ENCODE assay signal across 33 cellular contexts in the genomic region with DNA sequence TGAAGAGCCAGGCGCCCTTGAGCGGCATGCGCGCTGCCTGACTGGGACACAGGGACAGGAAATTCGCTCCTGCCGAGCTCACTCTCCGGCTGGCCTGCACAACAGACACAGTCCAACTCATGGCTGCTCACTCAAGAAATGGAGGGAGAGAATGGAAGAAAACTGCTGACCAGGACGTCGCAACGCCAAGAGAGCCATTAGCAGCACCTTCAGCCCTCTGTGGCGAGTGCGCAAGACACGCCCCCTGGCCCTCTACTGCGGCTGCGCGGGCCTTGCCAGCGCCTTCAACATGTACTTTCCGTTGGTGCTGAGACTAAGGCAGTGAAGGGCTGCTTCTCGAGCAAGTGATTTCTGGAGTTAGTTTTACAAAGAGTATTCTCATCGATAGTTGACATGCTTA.
"Had no signal": no experiment of that assay in that cellular context is flagged by ENCODE, and none has a peak within 500 bp of the region (broad histone marks: within the 10 kb centered on the region; RNA-seq: fewer than 3 reads in every experiment).

No MANE protein-coding gene starts in this region.

- ATAC-seq: activated CD8-positive, alpha-beta memory T cell treated with anti-CD3 and anti-CD28 coated beads, Interleukin-2, amount 10 ng/mL, durations not matched to agents 7 days and 5 days; activated CD8-positive, alpha-beta T cell treated with anti-CD3 and anti-CD28 coated beads, Interleukin-2, amount 10 ng/mL, durations not matched to agents 7 days and 5 days; activated naive CD4-positive, alpha-beta T cell treated with anti-CD3 and anti-CD28 coated beads, Interleukin-2, amount 50 U/mL, for 72 hours; body of pancreas had no signal

- DNase-seq: activated B cell treated with CpG ODN at 0.5 μM for 24 hours; activated CD4-positive, alpha-beta memory T cell treated with anti-CD3 and anti-CD28 coated beads, Interleukin-2, amount 10 ng/mL, durations not matched to agents 7 days and 5 days; activated CD4-positive, alpha-beta T cell treated with anti-CD3 and anti-CD28 coated beads for 4 hours; activated CD4-positive, alpha-beta T cell treated with anti-CD3 and anti-CD28 coated beads, Interleukin-2, amount 10 ng/mL, durations not matched to agents 24 days and 14 days; activated CD4-positive, alpha-beta T cell treated with anti-CD3 and anti-CD28 coated beads, Interleukin-2, amount 50 U/mL, for 48 hours; activated CD4-positive, CD25-positive, alpha-beta regulatory T cell treated with anti-CD3 and anti-CD28 coated beads, Interleukin-2, amount 50 U/mL, for 72 hours; activated CD8-positive, alpha-beta memory T cell treated with anti-CD3 and anti-CD28 coated beads for 24 hours; activated CD8-positive, alpha-beta memory T cell treated with anti-CD3 and anti-CD28 coated beads, Interleukin-2, amount 10 ng/mL, durations not matched to agents 7 days and 5 days; activated CD8-positive, alpha-beta memory T cell treated with anti-CD3 and anti-CD28 coated beads, Interleukin-2, amount 50 U/mL, for 48 hours; activated CD8-positive, alpha-beta T cell treated with anti-CD3 and anti-CD28 coated beads, Interleukin-2, amount 10 ng/mL, durations not matched to agents 7 days and 5 days; activated effector memory CD4-positive, alpha-beta T cell treated with Interleukin-2 at 50 U/mL for 16 hours; activated gamma-delta T cell; activated naive CD4-positive, alpha-beta T cell; activated naive CD4-positive, alpha-beta T cell treated with anti-CD3 and anti-CD28 coated beads for 36 hours; activated naive CD4-positive, alpha-beta T cell treated with anti-CD3 and anti-CD28 coated beads, Interleukin-2, amount 50 U/mL, for 16 hours; activated naive CD8-positive, alpha-beta T cell treated with anti-CD3 and anti-CD28 coated beads for 36 hours; activated T-cell treated with anti-CD3 and anti-CD28 coated beads, Interleukin-2, amount 50 U/mL, for 24 hours; activated T-cell treated with anti-CD3 and anti-CD28 coated beads, Interleukin-2, amount 50 U/mL, for 48 hours; adrenal gland; amniotic stem cell; body of pancreas; brain microvascular endothelial cell; central memory CD4-positive, alpha-beta T cell; SW 1271; T-helper 1 cell; T-helper 2 cell; T-helper 9 cell had no signal

- H3K36me3 ChIP-seq: adrenal gland, brain microvascular endothelial cell, breast epithelium had no signal

- H3K9me3 ChIP-seq: adrenal gland, body of pancreas, breast epithelium had no signal

- H3K4me1 ChIP-seq: breast epithelium had no signal

- H3K27ac ChIP-seq: adrenal gland, body of pancreas, brain microvascular endothelial cell, breast epithelium, VCaP had no signal

- H3K27ac Mint-ChIP-seq: activated B cell treated with CpG ODN at 0.5 μM for 24 hours; activated CD4-positive, alpha-beta memory T cell treated with anti-CD3 and anti-CD28 coated beads, Interleukin-2, amount 10 ng/mL, durations not matched to agents 7 days and 5 days; activated CD4-positive, alpha-beta T cell treated with anti-CD3 and anti-CD28 coated beads, Interleukin-2, amount 10 ng/mL, durations not matched to agents 24 days and 14 days; activated CD8-positive, alpha-beta memory T cell treated with anti-CD3 and anti-CD28 coated beads, Interleukin-2, amount 10 ng/mL, durations not matched to agents 7 days and 5 days; activated CD8-positive, alpha-beta T cell treated with anti-CD3 and anti-CD28 coated beads, Interleukin-2, amount 10 ng/mL, durations not matched to agents 7 days and 5 days; activated naive CD4-positive, alpha-beta T cell treated with anti-CD3 and anti-CD28 coated beads for 36 hours; activated naive CD4-positive, alpha-beta T cell treated with anti-CD3 and anti-CD28 coated beads, Interleukin-2, amount 50 U/mL, for 72 hours; activated naive CD8-positive, alpha-beta T cell treated with anti-CD3 and anti-CD28 coated beads for 36 hours; activated T-cell treated with anti-CD3 and anti-CD28 coated beads, Interleukin-2, amount 50 U/mL, for 24 hours; activated T-helper 2 cell treated with anti-CD3 and anti-CD28 coated beads, Interferon-gamma antibody, Interleukin-2, Interleukin-4, amounts not matched to agents 10 μg/mL and 5 μg/mL and 100 μg/mL, durations not matched to agents 14 hours and 24 hours and 36 hours; T-helper 1 cell treated with Interleukin-12 subunit alpha and Interleukin-12 subunit beta and Interleukin-4 antibody, amounts not matched to agents 30 μg/mL and 1 μg/mL, for 36 hours; T-helper 2 cell treated with Interferon-gamma antibody and Interleukin-4, amounts not matched to agents 5 μg/mL and 100 μg/mL, for 36 hours had no signal

- H3K27me3 ChIP-seq: adrenal gland, body of pancreas, brain microvascular endothelial cell, breast epithelium had no signal

- H3K4me3 ChIP-seq: adrenal gland, body of pancreas, breast epithelium had no signal

- H3K4me3 Mint-ChIP-seq: activated B cell treated with CpG ODN at 0.5 μM for 24 hours; activated CD4-positive, alpha-beta memory T cell treated with anti-CD3 and anti-CD28 coated beads, Interleukin-2, amount 10 ng/mL, durations not matched to agents 7 days and 5 days; activated CD4-positive, alpha-beta T cell treated with anti-CD3 and anti-CD28 coated beads, Interleukin-2, amount 10 ng/mL, durations not matched to agents 24 days and 14 days; activated CD8-positive, alpha-beta memory T cell treated with anti-CD3 and anti-CD28 coated beads, Interleukin-2, amount 10 ng/mL, durations not matched to agents 7 days and 5 days; activated CD8-positive, alpha-beta T cell treated with anti-CD3 and anti-CD28 coated beads, Interleukin-2, amount 10 ng/mL, durations not matched to agents 7 days and 5 days; activated naive CD4-positive, alpha-beta T cell treated with anti-CD3 and anti-CD28 coated beads for 36 hours; activated naive CD8-positive, alpha-beta T cell treated with anti-CD3 and anti-CD28 coated beads for 36 hours; activated T-cell treated with anti-CD3 and anti-CD28 coated beads, Interleukin-2, amount 50 U/mL, for 24 hours; T-helper 1 cell treated with Interleukin-12 subunit alpha and Interleukin-12 subunit beta and Interleukin-4 antibody, amounts not matched to agents 30 μg/mL and 1 μg/mL, for 36 hours; T-helper 2 cell treated with Interferon-gamma antibody and Interleukin-4, amounts not matched to agents 5 μg/mL and 100 μg/mL, for 36 hours had no signal

- H3K27me3 Mint-ChIP-seq: activated B cell treated with CpG ODN at 0.5 μM for 24 hours; activated CD4-positive, alpha-beta memory T cell treated with anti-CD3 and anti-CD28 coated beads, Interleukin-2, amount 10 ng/mL, durations not matched to agents 7 days and 5 days; activated CD4-positive, alpha-beta T cell treated with anti-CD3 and anti-CD28 coated beads, Interleukin-2, amount 10 ng/mL, durations not matched to agents 24 days and 14 days; activated CD8-positive, alpha-beta memory T cell treated with anti-CD3 and anti-CD28 coated beads, Interleukin-2, amount 10 ng/mL, durations not matched to agents 7 days and 5 days; activated naive CD8-positive, alpha-beta T cell treated with anti-CD3 and anti-CD28 coated beads for 36 hours; activated T-cell treated with anti-CD3 and anti-CD28 coated beads, Interleukin-2, amount 50 U/mL, for 24 hours had no signal

- H3K9me3 Mint-ChIP-seq: activated B cell treated with CpG ODN at 0.5 μM for 24 hours; activated CD4-positive, alpha-beta memory T cell treated with anti-CD3 and anti-CD28 coated beads, Interleukin-2, amount 10 ng/mL, durations not matched to agents 7 days and 5 days; activated CD4-positive, alpha-beta T cell treated with anti-CD3 and anti-CD28 coated beads, Interleukin-2, amount 10 ng/mL, durations not matched to agents 24 days and 14 days; activated naive CD4-positive, alpha-beta T cell treated with anti-CD3 and anti-CD28 coated beads for 36 hours; activated naive CD4-positive, alpha-beta T cell treated with anti-CD3 and anti-CD28 coated beads, Interleukin-2, amount 50 U/mL, for 72 hours; activated naive CD8-positive, alpha-beta T cell treated with anti-CD3 and anti-CD28 coated beads for 36 hours; activated T-cell treated with anti-CD3 and anti-CD28 coated beads, Interleukin-2, amount 50 U/mL, for 24 hours; activated T-helper 2 cell treated with anti-CD3 and anti-CD28 coated beads, Interferon-gamma antibody, Interleukin-2, Interleukin-4, amounts not matched to agents 10 μg/mL and 5 μg/mL and 100 μg/mL, durations not matched to agents 14 hours and 24 hours and 36 hours; T-helper 1 cell treated with Interleukin-12 subunit alpha and Interleukin-12 subunit beta and Interleukin-4 antibody, amounts not matched to agents 30 μg/mL and 1 μg/mL, for 36 hours; T-helper 2 cell treated with Interferon-gamma antibody and Interleukin-4, amounts not matched to agents 5 μg/mL and 100 μg/mL, for 36 hours had no signal
